Comparison of ENCODE assay signal across 8 cellular contexts in genomic region chr6:24933868-24934401, GRCh38.
DNase-seq lines count a peak whose midpoint lies in the region; ATAC-seq and TF ChIP-seq lines count a peak whose summit lies in the region.

No MANE protein-coding gene starts in this region.

- H3K27ac ChIP-seq in WERI-Rb-1, result no peak overlapping the region

- no peaks in the 10 kb centered on the region for H3K9me3 ChIP-seq in WERI-Rb-1 (ENCODE audit: severe bottlenecking)

- no peaks in the 10 kb centered on the region for H3K27me3 ChIP-seq in WERI-Rb-1 (ENCODE audit: insufficient read depth, low read depth, severe bottlenecking)

- POLR2A ChIA-PET in HEK293T (lab: Yijun Ruan, JAX), result no interaction called here

- no peak overlapping the region for H3K4me3 ChIP-seq in WERI-Rb-1 (ENCODE audit: low read depth, low read length)

- DNase-seq in COLO829 (ENCODE audit: low spot score), result peak; percentile 50
- DNase-seq in HEK293T (ENCODE audit: extremely low spot score), result peak; percentile 63
- peak; percentile 68 for DNase-seq in WERI-Rb-1
- peak; percentile 71 for DNase-seq in iPS-NIHi11 (ENCODE audit: low spot score)
- no peak for DNase-seq in NCI-H2107 (lab: John Stamatoyannopoulos, UW)

- TF ChIP-seq CTCF in WERI-Rb-1 (IDR thresholded peaks at IDR 0.05; ENCODE audit: low read depth, low read length), result peak; percentile 86

- no peaks in the 10 kb centered on the region for H3K36me3 ChIP-seq in WERI-Rb-1

- CTCF ChIA-PET in HEK293T (lab: Yijun Ruan, JAX), result interaction anchor here (0.6 to 2.4 kb wide), 16 partner anchors 8 to 826 kb away, joined by 3 to 11 read pairs (median 5); no protein-coding TSS in a partner anchor

- no peak for ATAC-seq in GM18517 (IDR thresholded peaks at IDR 0.05; ENCODE audit: unreplicated experiment)
- ATAC-seq in HG02623 (IDR thresholded peaks at IDR 0.05; ENCODE audit: unreplicated experiment), result no peak
- no peak for ATAC-seq in GM19397 (IDR thresholded peaks at IDR 0.05; ENCODE audit: unreplicated experiment)

TF ChIP-seq in HEK293T, 16 proteins besides CTCF, POLR2A, EP300 and RAD21:
- TF ChIP-seq PKNOX1 (IDR thresholded peaks at IDR 0.05) (no peak), FOXM1 (IDR thresholded peaks at IDR 0.05; ENCODE audit: borderline replicate concordance) (no peak), NFRKB (IDR thresholded peaks at IDR 0.05) (no peak)
